In the genomic region with DNA sequence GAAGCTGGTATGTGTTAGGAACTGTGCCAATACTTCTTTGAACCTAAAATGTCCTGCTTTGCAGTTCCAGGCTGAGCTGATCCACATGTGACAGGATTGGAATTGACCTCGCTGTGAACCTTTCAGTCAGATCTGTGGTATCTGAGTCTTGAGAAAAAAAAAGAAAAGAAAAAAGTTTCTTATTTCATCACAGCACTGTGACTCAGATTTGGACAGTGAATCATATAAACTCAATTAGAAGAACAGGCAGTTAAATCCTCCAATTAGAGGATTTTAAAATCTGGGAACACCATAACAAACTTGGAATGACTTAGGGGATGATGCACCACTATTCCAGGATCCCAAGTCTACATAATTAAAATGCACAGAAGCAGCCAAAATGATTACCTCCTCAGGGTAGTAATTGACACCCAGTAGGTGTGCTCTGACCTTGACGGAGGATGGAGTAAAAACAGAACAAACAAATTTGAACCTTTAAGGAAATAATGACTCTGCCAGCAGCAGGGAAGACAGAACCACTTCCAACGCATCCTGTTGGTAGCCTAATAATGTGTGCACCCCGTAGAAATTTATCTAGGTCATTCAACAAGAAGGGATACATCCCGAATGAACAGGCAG, we compare ENCODE assay signal across 11 cellular contexts. TPM values are rescaled to one million over a fixed set of nuclear protein-coding genes. Genes with fewer than 3 reads are reported as not detected.
DNase-seq lines count a peak whose midpoint lies in the region; ATAC-seq, FAIRE-seq and TF ChIP-seq lines count a peak whose summit lies in the region.
"Had no signal": no experiment of that assay in that cellular context is flagged by ENCODE, and none has a peak within 500 bp of the region (broad histone marks: within the 10 kb centered on the region; RNA-seq: fewer than 3 reads in every experiment).

No MANE protein-coding gene starts in this region.

- intact Hi-C loops in left lung (cut with DNase I) = no loop called here

- no peaks in the 10 kb centered on the region for H3K27me3 ChIP-seq in left lung
- H3K27me3 ChIP-seq: gastrocnemius medialis, right lobe of liver had no signal

- ATAC-seq in left lung (peak; percentile 81), HG03135 (IDR thresholded peaks at IDR 0.05; ENCODE audit: unreplicated experiment) (no peak), HG03469 (IDR thresholded peaks at IDR 0.05; ENCODE audit: unreplicated experiment) (no peak)

- H3K4me3 ChIP-seq in left lung = no peak overlapping the region
- H3K4me3 ChIP-seq: gastrocnemius medialis, right lobe of liver had no signal

- TF ChIP-seq CTCF in left lung (IDR thresholded peaks at IDR 0.05) = no peak

- no peaks in the 10 kb centered on the region for H3K36me3 ChIP-seq in left lung
- H3K36me3 ChIP-seq: gastrocnemius medialis, right lobe of liver had no signal

- peak; percentile 36 for FAIRE-seq in HTR-8/SVneo (lab: Jason Lieb, UNC)

- DNase-seq in AG08395 (ENCODE audit: low spot score) (peak; percentile 89), HTR-8/SVneo (ENCODE audit: insufficient read length, low spot score) (peak; percentile 91), brain pericyte (ENCODE audit: low read depth, low spot score) (peak; percentile 29), left lung (no peak), NCI-H2107 treated with DMSO at 0.1 percent for 48 hours (lab: John Stamatoyannopoulos, UW; ENCODE audit: unreplicated experiment) (no peak), SIG-M5 (lab: John Stamatoyannopoulos, UW) (no peak)
- DNase-seq: gastrocnemius medialis, GDM1, right lobe of liver had no signal

- H3K9me3 ChIP-seq in left lung = no peaks in the 10 kb centered on the region
- H3K9me3 ChIP-seq: gastrocnemius medialis, right lobe of liver had no signal

- H3K27ac ChIP-seq in left lung = no peak overlapping the region
- H3K27ac ChIP-seq: gastrocnemius medialis, right lobe of liver had no signal

- peaks cover 0 to 6% of the 10 kb centered on the region in 2 donors for H3K4me1 ChIP-seq in left lung
- H3K4me1 ChIP-seq: gastrocnemius medialis, right lobe of liver had no signal

RNA-seq across cellular contexts. Expression of a gene that starts 57.8 kb away (rescaled TPM):
- 100 to 1,000 TPM in 1 of 2 donors, 10 to 100 TPM in 1; 75.0 to 109 TPM for total RNA-seq in left lung

Comparison
In these comparisons a context has a peak if more than half of its experiments do, and no peak if none do; other contexts are left out.
1. DNase-seq: peak in AG08395 (single experiment), HTR-8/SVneo (single experiment) and brain pericyte (single experiment); none in left lung (0 of 2), NCI-H2107 treated with DMSO at 0.1 percent for 48 hours (single experiment) and SIG-M5 (single experiment).